ENCODE assay signal across 9 cellular contexts in the genomic region with DNA sequence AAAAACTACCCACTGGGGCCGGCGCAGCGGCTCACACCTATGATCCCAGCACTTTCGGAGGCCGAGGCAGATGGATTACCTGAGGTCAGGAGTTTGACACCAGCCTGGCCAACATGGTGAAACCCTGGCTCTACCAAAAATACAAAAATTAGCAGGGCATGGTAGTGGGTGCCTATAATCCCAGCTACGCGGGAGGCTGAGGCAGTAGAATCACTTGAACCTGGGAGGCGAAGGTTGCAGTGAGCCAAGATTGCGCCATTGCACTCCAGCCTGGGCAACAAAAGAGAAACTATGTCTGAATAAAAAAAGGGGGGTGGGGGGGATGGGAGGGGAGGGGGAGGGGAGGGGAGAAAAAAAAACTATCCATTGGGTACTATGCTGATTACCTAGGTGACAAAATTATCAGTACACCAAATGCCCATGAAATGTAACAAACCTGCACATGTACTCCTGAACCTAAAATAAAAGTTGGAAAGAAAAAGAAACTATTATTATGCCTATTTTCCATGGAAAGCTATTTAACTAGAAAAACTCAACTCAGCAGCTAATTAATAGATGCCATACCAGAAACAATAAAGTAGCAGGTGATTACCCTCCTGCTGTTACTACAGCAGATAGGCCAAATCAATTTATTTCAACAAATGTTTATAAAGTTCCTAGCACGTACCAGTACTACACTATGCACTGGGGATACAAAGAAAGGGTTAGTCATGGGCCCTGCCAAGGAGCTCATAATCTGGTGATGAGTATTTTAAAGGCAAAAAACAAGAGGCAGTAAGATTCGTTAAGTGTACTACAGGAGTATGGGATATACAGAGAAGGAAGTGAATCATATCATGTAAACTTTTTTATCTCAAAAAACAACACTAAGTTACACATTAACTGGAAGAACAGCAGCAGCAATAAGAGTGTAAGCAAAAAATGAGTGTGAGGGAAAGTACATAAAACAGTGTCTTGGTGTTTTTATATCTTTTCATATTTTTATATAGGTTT.
A peak's percentile ranks its signal among the peaks of the same experiment; 100 is the strongest.
DNase-seq lines count a peak whose midpoint lies in the region; ATAC-seq, FAIRE-seq and TF ChIP-seq lines count a peak whose summit lies in the region.
"Had no signal": no experiment of that assay in that cellular context is flagged by ENCODE, and none has a peak within 500 bp of the region (broad histone marks: within the 10 kb centered on the region; RNA-seq: fewer than 3 reads in every experiment).

No MANE protein-coding gene starts in this region.

- H4K20me1 ChIP-seq in PC-3 (ENCODE audit: low read length) (no peaks in the 10 kb centered on the region), keratinocyte (ENCODE audit: control insufficient read depth, extremely low read depth, insufficient read depth, low read length) (no peaks in the 10 kb centered on the region), neural progenitor cell (ENCODE audit: low read depth) (no peaks in the 10 kb centered on the region)

- POLR2A ChIA-PET in PC-3 (lab: Charles Lee; ENCODE audit: unreplicated experiment): interaction anchor here (0.6 kb wide), 3 partner anchors 17 to 581 kb away, joined by 4 to 5 read pairs (median 5); a partner anchor contains a TSS

- H3K9me1 ChIP-seq in keratinocyte (ENCODE audit: control insufficient read depth, extremely low read depth, insufficient read depth, low read length): no peaks in the 10 kb centered on the region

- H3K4me1 Mint-ChIP-seq in neural progenitor cell: no peaks in the 10 kb centered on the region

- DNase-seq in PC-3 (peak; percentile 91), keratinocyte (ENCODE audit: low read depth, low spot score) (no peak), NAMALWA (ENCODE audit: low spot score) (no peak), SK-N-DZ (ENCODE audit: low spot score) (no peak), neural progenitor cell (ENCODE audit: low spot score) (no peak), cerebellar cortex (ENCODE audit: low spot score) (no peak)

- peaks cover 2% of the 10 kb centered on the region for H3K27me3 Mint-ChIP-seq in neural progenitor cell (ENCODE audit: insufficient read depth, low read depth)

- H3K9me3 ChIP-seq in PC-3 (ENCODE audit: low read length): no peaks in the 10 kb centered on the region
- H3K9me3 ChIP-seq in keratinocyte (ENCODE audit: control insufficient read depth, low read depth, low read length): no peaks in the 10 kb centered on the region
- H3K9me3 ChIP-seq in neural progenitor cell (ENCODE audit: low read depth): no peaks in the 10 kb centered on the region

- H3K4me2 ChIP-seq in PC-3 (ENCODE audit: low read length) (peak overlapping the region; percentile 73), keratinocyte (ENCODE audit: control insufficient read depth, extremely low read depth, insufficient read depth, low read depth, low read length) (no peak overlapping the region), neural progenitor cell (no peak overlapping the region)

- H3K4me1 ChIP-seq in PC-3 (ENCODE audit: insufficient read depth, low read length) (peaks cover 10% of the 10 kb centered on the region), keratinocyte (ENCODE audit: control insufficient read depth, extremely low read depth, insufficient read depth, low read length) (peaks cover 2% of the 10 kb centered on the region), neural progenitor cell (no peaks in the 10 kb centered on the region)

- no peak overlapping the region for H3K27ac Mint-ChIP-seq in neural progenitor cell

- H3F3A ChIP-seq in PC-3 (ENCODE audit: low read length, unreplicated experiment): no peaks in the 10 kb centered on the region
- no peaks in the 10 kb centered on the region for H3F3A ChIP-seq in neural progenitor cell (ENCODE audit: low read depth)

- no TSS peak for BruUV-seq in PC-3 (replicated peaks; lab: Mats Ljungman, UMichigan)

- 0 out of 2 replicates have a peak overlapping the region, but pooled peaks have one; percentile 13 for H3K9ac ChIP-seq in PC-3 (ENCODE audit: low read length)
- H3K9ac ChIP-seq in keratinocyte (ENCODE audit: control insufficient read depth, extremely low read depth, insufficient read depth, low read length): no peak overlapping the region
- no peak overlapping the region for H3K9ac ChIP-seq in neural progenitor cell

- H3K79me2 ChIP-seq in PC-3 (ENCODE audit: low read length) (no peaks in the 10 kb centered on the region), keratinocyte (ENCODE audit: control insufficient read depth, insufficient read depth, low read length) (no peaks in the 10 kb centered on the region), neural progenitor cell (ENCODE audit: low read depth) (no peaks in the 10 kb centered on the region)

- TF ChIP-seq CTCF in PC-3 (conservative IDR thresholded peaks at IDR 0.05; ENCODE audit: low read depth, low read length) (no peak), keratinocyte (optimal IDR thresholded peaks at IDR 0.05 in 1 of 3, IDR thresholded peaks at IDR 0.05 in 1 of 3, conservative IDR thresholded peaks at IDR 0.05 in 1 of 3; ENCODE audit: extremely low read depth in 1 of 3, insufficient read depth in 2 of 3, low read length in 3 of 3) (no peak), neural progenitor cell (IDR thresholded peaks at IDR 0.05) (no peak)

- FAIRE-seq in keratinocyte (lab: Jason Lieb, UNC): no peak

- H3K36me3 Mint-ChIP-seq in neural progenitor cell: no peaks in the 10 kb centered on the region

- ATAC-seq in GM18873 (IDR thresholded peaks at IDR 0.05; ENCODE audit: low FRiP score, unreplicated experiment) (peak; percentile 98), HG02642 (IDR thresholded peaks at IDR 0.05; ENCODE audit: poor library complexity, unreplicated experiment) (peak; percentile 96), PC-3 (peak; percentile 100)

- peaks cover 7% of the 10 kb centered on the region for H3K9me3 Mint-ChIP-seq in neural progenitor cell

- H3K9me2 ChIP-seq in PC-3 (replicated peaks; ENCODE audit: low read length): no peaks in the 10 kb centered on the region

- dilution Hi-C loops in keratinocyte (cut with MboI; ENCODE audit: extremely low pct_ligation_motif_present, low sequenced_read_pairs): no loop called here

- H3K4me3 ChIP-seq in PC-3 (ENCODE audit: low read length) (peak overlapping the region; percentile 21; the same call in 1 of the 2 replicates), keratinocyte (ENCODE audit: control insufficient read depth in 2 of 3, extremely low read depth in 1 of 3, insufficient read depth in 2 of 3, low read depth in 1 of 3, low read length in 3 of 3) (no peak overlapping the region), neural progenitor cell (no peak overlapping the region)
- H3K4me3 ChIP-seq: SK-N-MC had no signal

- H3K27me3 ChIP-seq in PC-3 (ENCODE audit: low read length) (no peaks in the 10 kb centered on the region), keratinocyte (ENCODE audit: control insufficient read depth, extremely low read depth, insufficient read depth, low read length) (no peaks in the 10 kb centered on the region), neural progenitor cell (no peaks in the 10 kb centered on the region)

- H3K27ac ChIP-seq in PC-3 (ENCODE audit: low read length): peak overlapping the region; percentile 81
- no peak overlapping the region for H3K27ac ChIP-seq in keratinocyte (ENCODE audit: control insufficient read depth, insufficient read depth, low read length)
- no peak overlapping the region for H3K27ac ChIP-seq in neural progenitor cell
- H3K27ac ChIP-seq: SK-N-MC had no signal

- CTCF ChIA-PET in PC-3 (lab: Charles Lee): interaction anchor here (1.0 kb wide), 1 partner anchor 113 kb away, joined by 5 read pairs; a partner anchor contains a TSS

- intact Hi-C loops in PC-3 (cut with micrococcal nuclease): loop anchor here (1.0 kb wide), 4 partner anchors 20 to 180 kb away; no protein-coding TSS in a partner anchor

- H3K36me3 ChIP-seq in PC-3 (ENCODE audit: low read depth, low read length) (no peaks in the 10 kb centered on the region), keratinocyte (ENCODE audit: control insufficient read depth in 2 of 2, extremely low read depth in 1 of 2, insufficient read depth in 2 of 2, low read length in 2 of 2) (no peaks in the 10 kb centered on the region), neural progenitor cell (no peaks in the 10 kb centered on the region)

- H2AFZ ChIP-seq in PC-3 (ENCODE audit: low read length) (no peak overlapping the region; the same call in 1 of the 2 replicates), keratinocyte (ENCODE audit: control insufficient read depth, low read length) (peak overlapping the region; percentile 19), neural progenitor cell (replicated peaks) (no peak overlapping the region)

- H3K4me3 Mint-ChIP-seq in neural progenitor cell: no peak overlapping the region
